Comparison of ENCODE assay signal across 8 cellular contexts in genomic region chr3:50327129-50327528, GRCh38. TPM values are rescaled to one million over a fixed set of nuclear protein-coding genes. Genes with fewer than 3 reads are reported as not detected.
DNase-seq lines count a peak whose midpoint lies in the region; ATAC-seq and TF ChIP-seq lines count a peak whose summit lies in the region.

No MANE protein-coding gene starts in this region.

- 85% methylated on average over 4 of the region's 4 CpGs for WGBS in hepatocyte (ENCODE audit: low lambda C conversion rate, missing lambda C conversion rate)

- no peak for DNase-seq in GM23338 (ENCODE audit: low spot score)
- no peak for DNase-seq in hepatocyte (ENCODE audit: low spot score)
- no peak for DNase-seq in SHP77 (lab: John Stamatoyannopoulos, UW)
- DNase-seq in stimulated activated CD4-positive, alpha-beta T cell treated with anti-CD3 and anti-CD28 coated beads, Interleukin-2, amount 100 ng/mL, for 48 hours: no peak
- DNase-seq in NCI-H2081 (lab: John Stamatoyannopoulos, UW): no peak
- DNase-seq in SIG-M5 treated with dmso at 0.1 percent for 504 hours (lab: John Stamatoyannopoulos, UW; ENCODE audit: unreplicated experiment): no peak

- no peak overlapping the region for H2AFZ ChIP-seq in GM23338
- no peak overlapping the region for H2AFZ ChIP-seq in hepatocyte

- peaks cover 38% of the 10 kb centered on the region for H3K36me3 Mint-ChIP-seq in GM23338 (ENCODE audit: low read depth)

- H3K27me3 ChIP-seq in GM23338 (ENCODE audit: insufficient read depth) (no peaks in the 10 kb centered on the region), hepatocyte (no peaks in the 10 kb centered on the region)

- H3K27me3 Mint-ChIP-seq in GM23338 (ENCODE audit: insufficient read depth, low read depth, poor library complexity): peaks cover 16% of the 10 kb centered on the region

- H3K79me2 ChIP-seq in GM23338 (replicated peaks; ENCODE audit: insufficient read depth): peaks cover 13% of the 10 kb centered on the region
- peaks cover 24% of the 10 kb centered on the region for H3K79me2 ChIP-seq in hepatocyte

- H3K36me3 ChIP-seq in GM23338 (ENCODE audit: insufficient read depth) (peaks cover 6% of the 10 kb centered on the region), hepatocyte (replicated peaks; ENCODE audit: insufficient read depth, low read depth) (no peaks in the 10 kb centered on the region)

- H3K4me2 ChIP-seq in GM23338 (peak overlapping the region; percentile 97), hepatocyte (peak overlapping the region; percentile 86)

- H3K27ac ChIP-seq in GM23338 (ENCODE audit: low read depth) (no peak overlapping the region), hepatocyte (no peak overlapping the region), skin epidermis (peak overlapping the region in 16 of 21 experiments; percentile 70 to 94 (median 88))

- TF ChIP-seq CTCF in GM23338 (conservative IDR thresholded peaks at IDR 0.05; ENCODE audit: low read depth in 2 of 2) (no peak), WI38 (IDR thresholded peaks at IDR 0.05; ENCODE audit: low read depth, low read length) (no peak), hepatocyte (IDR thresholded peaks at IDR 0.05; ENCODE audit: poor library complexity) (no peak)

- peak overlapping the region; percentile 91 for H3K4me3 Mint-ChIP-seq in GM23338

- H3K4me3 ChIP-seq in GM23338: peak overlapping the region; percentile 94
- H3K4me3 ChIP-seq in WI38 (ENCODE audit: low read depth, low read length): peak overlapping the region; percentile 94
- H3K4me3 ChIP-seq in hepatocyte: peak overlapping the region; percentile 18
- H3K4me3 ChIP-seq in skin epidermis: peak overlapping the region; percentile 66 to 95 (median 90)

- peaks cover 18% of the 10 kb centered on the region for H3K4me1 ChIP-seq in GM23338 (ENCODE audit: insufficient read depth)
- H3K4me1 ChIP-seq in hepatocyte (ENCODE audit: insufficient read depth): peaks cover 19% of the 10 kb centered on the region

- ATAC-seq in GM23338: no peak

- no peaks in the 10 kb centered on the region for H3K9me3 Mint-ChIP-seq in GM23338

- no peaks in the 10 kb centered on the region for H3K9me3 ChIP-seq in hepatocyte (ENCODE audit: low read depth)

- H3K9me2 ChIP-seq in GM23338 (ENCODE audit: insufficient read depth) (no peaks in the 10 kb centered on the region), hepatocyte (replicated peaks; ENCODE audit: insufficient read depth) (no peaks in the 10 kb centered on the region)

- H4K20me1 ChIP-seq in GM23338 (replicated peaks; ENCODE audit: insufficient read depth) (peaks cover 8% of the 10 kb centered on the region; the same call in 1 of the 2 replicates), hepatocyte (ENCODE audit: insufficient read depth, poor library complexity, severe bottlenecking) (peaks cover 2% of the 10 kb centered on the region)

- H3K4me1 Mint-ChIP-seq in GM23338: peaks cover 32% of the 10 kb centered on the region

- H3F3A ChIP-seq in GM23338 (replicated peaks; ENCODE audit: low read depth): peaks cover 31% of the 10 kb centered on the region; the same call in 1 of the 2 replicates

- no peak overlapping the region for H3K27ac Mint-ChIP-seq in GM23338

TF ChIP-seq in GM23338, 12 proteins besides CTCF, POLR2A, EP300 and RAD21 (continues in another document):
- no peak for TF ChIP-seq JUNB (IDR thresholded peaks at IDR 0.05; ENCODE audit: unreplicated experiment)
- no peak for TF ChIP-seq CREB1 (CRISPR knock-in tag; IDR thresholded peaks at IDR 0.05; ENCODE audit: low read depth)
- no peak for TF ChIP-seq EZH2phosphoT487 (IDR thresholded peaks at IDR 0.05; ENCODE audit: unreplicated experiment)
- TF ChIP-seq NANOG (IDR thresholded peaks at IDR 0.05; ENCODE audit: borderline replicate concordance): no peak
- TF ChIP-seq STAT1 (IDR thresholded peaks at IDR 0.05; ENCODE audit: unreplicated experiment): no peak
- TF ChIP-seq, protein P1, sequence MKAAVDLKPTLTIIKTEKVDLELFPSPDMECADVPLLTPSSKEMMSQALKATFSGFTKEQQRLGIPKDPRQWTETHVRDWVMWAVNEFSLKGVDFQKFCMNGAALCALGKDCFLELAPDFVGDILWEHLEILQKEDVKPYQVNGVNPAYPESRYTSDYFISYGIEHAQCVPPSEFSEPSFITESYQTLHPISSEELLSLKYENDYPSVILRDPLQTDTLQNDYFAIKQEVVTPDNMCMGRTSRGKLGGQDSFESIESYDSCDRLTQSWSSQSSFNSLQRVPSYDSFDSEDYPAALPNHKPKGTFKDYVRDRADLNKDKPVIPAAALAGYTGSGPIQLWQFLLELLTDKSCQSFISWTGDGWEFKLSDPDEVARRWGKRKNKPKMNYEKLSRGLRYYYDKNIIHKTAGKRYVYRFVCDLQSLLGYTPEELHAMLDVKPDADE (IDR thresholded peaks at IDR 0.05): no peak
- TF ChIP-seq POLR2AphosphoS5 (IDR thresholded peaks at IDR 0.05; ENCODE audit: low read depth): no peak
- TF ChIP-seq ZNF114 (CRISPR knock-in tag; IDR thresholded peaks at IDR 0.05): no peak
- no peak for TF ChIP-seq ZNF331 (CRISPR knock-in tag; IDR thresholded peaks at IDR 0.05; ENCODE audit: low read depth)
- TF ChIP-seq, protein P2, sequence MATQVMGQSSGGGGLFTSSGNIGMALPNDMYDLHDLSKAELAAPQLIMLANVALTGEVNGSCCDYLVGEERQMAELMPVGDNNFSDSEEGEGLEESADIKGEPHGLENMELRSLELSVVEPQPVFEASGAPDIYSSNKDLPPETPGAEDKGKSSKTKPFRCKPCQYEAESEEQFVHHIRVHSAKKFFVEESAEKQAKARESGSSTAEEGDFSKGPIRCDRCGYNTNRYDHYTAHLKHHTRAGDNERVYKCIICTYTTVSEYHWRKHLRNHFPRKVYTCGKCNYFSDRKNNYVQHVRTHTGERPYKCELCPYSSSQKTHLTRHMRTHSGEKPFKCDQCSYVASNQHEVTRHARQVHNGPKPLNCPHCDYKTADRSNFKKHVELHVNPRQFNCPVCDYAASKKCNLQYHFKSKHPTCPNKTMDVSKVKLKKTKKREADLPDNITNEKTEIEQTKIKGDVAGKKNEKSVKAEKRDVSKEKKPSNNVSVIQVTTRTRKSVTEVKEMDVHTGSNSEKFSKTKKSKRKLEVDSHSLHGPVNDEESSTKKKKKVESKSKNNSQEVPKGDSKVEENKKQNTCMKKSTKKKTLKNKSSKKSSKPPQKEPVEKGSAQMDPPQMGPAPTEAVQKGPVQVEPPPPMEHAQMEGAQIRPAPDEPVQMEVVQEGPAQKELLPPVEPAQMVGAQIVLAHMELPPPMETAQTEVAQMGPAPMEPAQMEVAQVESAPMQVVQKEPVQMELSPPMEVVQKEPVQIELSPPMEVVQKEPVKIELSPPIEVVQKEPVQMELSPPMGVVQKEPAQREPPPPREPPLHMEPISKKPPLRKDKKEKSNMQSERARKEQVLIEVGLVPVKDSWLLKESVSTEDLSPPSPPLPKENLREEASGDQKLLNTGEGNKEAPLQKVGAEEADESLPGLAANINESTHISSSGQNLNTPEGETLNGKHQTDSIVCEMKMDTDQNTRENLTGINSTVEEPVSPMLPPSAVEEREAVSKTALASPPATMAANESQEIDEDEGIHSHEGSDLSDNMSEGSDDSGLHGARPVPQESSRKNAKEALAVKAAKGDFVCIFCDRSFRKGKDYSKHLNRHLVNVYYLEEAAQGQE (IDR thresholded peaks at IDR 0.05; ENCODE audit: unreplicated experiment): no peak

RNA-seq across cellular contexts. Expression of gene TUSC2, which starts 0.9 kb away (rescaled TPM):
- total RNA-seq in GM23338 (2014; rRNA removed; shearing (Covaris generic)): 32.2 and 41.6 TPM in 2 replicates
- polyA plus RNA-seq in GM23338 (2016; fragmentation: Nextera tagmentation; extraction: Ambion mirVana): 71.0 and 81.5 TPM in 2 replicates
- total RNA-seq in hepatocyte: 30.0 and 33.1 TPM in 2 replicates
- polyA plus RNA-seq in hepatocyte: 45.6 and 59.0 TPM in 2 replicates

RNA-seq across cellular contexts. Expression of gene HYAL2, which starts 4.6 kb away (rescaled TPM):
- 74.3 and 77.8 TPM in 2 replicates for total RNA-seq in GM23338 (2014; rRNA removed; shearing (Covaris generic))
- polyA plus RNA-seq in GM23338 (2016; fragmentation: Nextera tagmentation; extraction: Ambion mirVana): 28.9 and 30.0 TPM in 2 replicates
- total RNA-seq in hepatocyte: 79.0 and 125 TPM in 2 replicates
- 63.9 and 75.4 TPM in 2 replicates for polyA plus RNA-seq in hepatocyte

RNA-seq across cellular contexts. Expression of gene RASSF1, which starts 13.5 kb away (rescaled TPM):
- 12.8 and 15.7 TPM in 2 replicates for total RNA-seq in GM23338 (2014; rRNA removed; shearing (Covaris generic))
- polyA plus RNA-seq in GM23338 (2016; fragmentation: Nextera tagmentation; extraction: Ambion mirVana) (9.6 TPM in 2 replicates), hepatocyte (22.9 and 30.1 TPM in 2 replicates)
- 11.3 and 13.4 TPM in 2 replicates for total RNA-seq in hepatocyte

RNA-seq across cellular contexts. Expression of gene ZMYND10, which starts 18.4 kb away (rescaled TPM):
- total RNA-seq in GM23338 (2014; rRNA removed; shearing (Covaris generic)): 0.31 TPM in 2 replicates
- polyA plus RNA-seq in GM23338 (2016; fragmentation: Nextera tagmentation; extraction: Ambion mirVana) (0.24 and 0.29 TPM in 2 replicates), hepatocyte (0.18 and 0.77 TPM in 2 replicates)
- total RNA-seq in hepatocyte: 0.20 and 0.44 TPM in 2 replicates

RNA-seq across cellular contexts. Expression of gene NPRL2, which starts 23.4 kb away (rescaled TPM):
- 22.3 and 35.6 TPM in 2 replicates for total RNA-seq in GM23338 (2014; rRNA removed; shearing (Covaris generic))
- 27.7 and 31.7 TPM in 2 replicates for polyA plus RNA-seq in GM23338 (2016; fragmentation: Nextera tagmentation; extraction: Ambion mirVana)
- 22.3 and 23.5 TPM in 2 replicates for total RNA-seq in hepatocyte
- polyA plus RNA-seq in hepatocyte: 27.0 and 34.6 TPM in 2 replicates

Comparison
In these comparisons a context has a peak if more than half of its experiments do, and no peak if none do; other contexts are left out.
1. H3K27ac ChIP-seq: peak in skin epidermis (16 of 21); none in GM23338 (single experiment) and hepatocyte (single experiment).
2. H3K4me3 ChIP-seq: peak in every context shown above with its lines; median percentile 94 in GM23338; 94 in WI38; 90 in skin epidermis; 18 in hepatocyte.